In the genomic region with DNA sequence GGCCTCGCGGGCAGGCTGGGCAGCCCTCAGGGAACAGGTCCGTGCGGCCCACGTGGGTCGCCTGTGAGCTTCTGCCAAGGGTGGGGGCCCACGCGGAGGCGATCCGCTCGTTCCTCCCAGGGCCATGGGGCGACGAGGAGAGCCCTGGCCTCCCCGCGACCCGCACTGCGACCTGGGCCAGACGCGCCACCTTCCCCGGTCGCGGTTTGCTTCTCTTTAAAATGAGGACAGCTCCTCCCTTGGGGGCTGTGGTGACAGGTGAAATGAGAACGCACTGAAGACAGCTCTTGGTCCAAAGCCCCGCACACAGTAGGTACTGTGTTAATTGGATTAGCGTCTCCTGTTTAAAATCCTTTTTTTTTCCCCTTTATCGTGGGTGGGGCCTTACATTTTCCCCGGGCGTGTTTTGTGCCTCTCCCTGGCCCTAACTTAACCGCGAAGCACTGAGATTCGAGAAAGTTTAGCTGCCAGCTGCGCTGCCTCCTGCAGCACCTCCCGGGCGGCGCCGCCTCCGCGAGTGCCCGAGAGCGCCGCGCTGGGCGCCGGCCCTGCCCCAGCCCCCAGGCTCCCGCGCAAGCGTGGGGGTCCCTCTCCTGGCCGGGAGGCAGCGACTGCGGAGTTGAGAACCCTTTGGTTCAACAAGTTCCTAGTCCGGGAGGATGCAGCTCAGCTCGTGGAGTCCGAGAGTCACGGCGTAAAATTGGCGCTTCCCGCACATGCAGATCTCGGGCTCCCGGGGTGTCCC, we compare ENCODE assay signal across 8 cellular contexts. TPM values are rescaled to one million over a fixed set of nuclear protein-coding genes. Genes with fewer than 3 reads are reported as not detected.
DNase-seq lines count a peak whose midpoint lies in the region; ATAC-seq, FAIRE-seq and TF ChIP-seq lines count a peak whose summit lies in the region.

No MANE protein-coding gene starts in this region.

- TSS peak; percentile 6 for BruUV-seq in endothelial cell of umbilical vein (replicated peaks; lab: Mats Ljungman, UMichigan)

- peaks cover 3% of the 10 kb centered on the region for H3K9me3 ChIP-seq in MG63
- H3K9me3 ChIP-seq in endothelial cell of umbilical vein (replicated peaks; ENCODE audit: control insufficient read depth, insufficient read depth, low read length): no peaks in the 10 kb centered on the region
- no peaks in the 10 kb centered on the region for H3K9me3 ChIP-seq in mononuclear cell (ENCODE audit: low read depth, low read length)

- H3K27me3 ChIP-seq in MG63 (no peaks in the 10 kb centered on the region), endothelial cell of umbilical vein (ENCODE audit: control insufficient read depth in 2 of 2, insufficient read depth in 2 of 2, low read length in 2 of 2) (no peaks in the 10 kb centered on the region), mononuclear cell (ENCODE audit: insufficient read depth, low read length) (no peaks in the 10 kb centered on the region)

- H3K27me3 Mint-ChIP-seq in activated CD4-positive, alpha-beta memory T cell treated with anti-CD3 and anti-CD28 coated beads, Interleukin-2, amount 10 ng/mL, durations not matched to agents 7 days and 5 days: no peaks in the 10 kb centered on the region

- peak; percentile 79 for FAIRE-seq in endothelial cell of umbilical vein (lab: Jason Lieb, UNC)

- CTCF ChIA-PET in activated CD4-positive, alpha-beta memory T cell treated with anti-CD3 and anti-CD28 coated beads, Interleukin-2, amount 10 ng/mL, durations not matched to agents 7 days and 5 days (lab: Charles Lee): interaction anchor here (0.7 to 9.3 kb wide), 16 partner anchors 9 to 829 kb away, joined by 3 to 138 read pairs (median 4); a partner anchor contains a TSS
- CTCF ChIA-PET in endothelial cell of umbilical vein (lab: Charles Lee): interaction anchor here (0.8 to 8.4 kb wide), 29 partner anchors 9 to 231 kb away, joined by 3 to 142 read pairs (median 5); no protein-coding TSS in a partner anchor

- peaks cover 52% of the 10 kb centered on the region for H3K79me2 ChIP-seq in endothelial cell of umbilical vein (ENCODE audit: control insufficient read depth, insufficient read depth, low read length)

- no peaks in the 10 kb centered on the region for H3K36me3 Mint-ChIP-seq in activated CD4-positive, alpha-beta memory T cell treated with anti-CD3 and anti-CD28 coated beads, Interleukin-2, amount 10 ng/mL, durations not matched to agents 7 days and 5 days (ENCODE audit: low read depth)

- H3K27ac ChIP-seq in endothelial cell of umbilical vein (ENCODE audit: insufficient read depth, low read depth, low read length) (no peak overlapping the region), substantia nigra (ENCODE audit: low read depth, low read length, poor library complexity, severe bottlenecking) (peak overlapping the region; percentile 61)

- H3K4me1 ChIP-seq in endothelial cell of umbilical vein (ENCODE audit: control insufficient read depth, extremely low read depth, insufficient read depth, low read length) (peaks cover 12% of the 10 kb centered on the region), mononuclear cell (ENCODE audit: insufficient read depth, low read length) (peaks cover 69% of the 10 kb centered on the region)

- peak overlapping the region; percentile 40 for H2AFZ ChIP-seq in endothelial cell of umbilical vein (ENCODE audit: low read depth, low read length)

- H3K9me1 ChIP-seq in endothelial cell of umbilical vein (replicated peaks; ENCODE audit: control insufficient read depth, extremely low read depth, insufficient read depth, low read length): no peaks in the 10 kb centered on the region

- peaks cover 69% of the 10 kb centered on the region for H3K4me1 Mint-ChIP-seq in activated CD4-positive, alpha-beta memory T cell treated with anti-CD3 and anti-CD28 coated beads, Interleukin-2, amount 10 ng/mL, durations not matched to agents 7 days and 5 days

- peak overlapping the region; percentile 98 for H3K4me3 Mint-ChIP-seq in activated CD4-positive, alpha-beta memory T cell treated with anti-CD3 and anti-CD28 coated beads, Interleukin-2, amount 10 ng/mL, durations not matched to agents 7 days and 5 days

- dilution Hi-C loops in endothelial cell of umbilical vein (cut with MboI; ENCODE audit: extremely low pct_ligation_motif_present, low sequenced_read_pairs): no loop called here

- H3K9me3 Mint-ChIP-seq in activated CD4-positive, alpha-beta memory T cell treated with anti-CD3 and anti-CD28 coated beads, Interleukin-2, amount 10 ng/mL, durations not matched to agents 7 days and 5 days: no peaks in the 10 kb centered on the region

- peak overlapping the region; percentile 81 for H3K4me2 ChIP-seq in endothelial cell of umbilical vein (ENCODE audit: insufficient read depth, low read length)

- peak; percentile 31 to 42 for TF ChIP-seq CTCF in endothelial cell of umbilical vein (IDR thresholded peaks at IDR 0.05; ENCODE audit: extremely low read depth in 1 of 2, insufficient read depth in 1 of 2, low read depth in 1 of 2, low read length in 2 of 2)

- TF ChIP-seq POLR2A in endothelial cell of umbilical vein (IDR thresholded peaks at IDR 0.05; ENCODE audit: low read depth, low read length): no peak

- peak overlapping the region; percentile 64 for H3K9ac ChIP-seq in endothelial cell of umbilical vein (replicated peaks; ENCODE audit: extremely low read depth, insufficient read depth, low read length)

- intact Hi-C loops in endothelial cell of umbilical vein (cut with micrococcal nuclease): loop anchor here (1.0 to 2.0 kb wide), 3 partner anchors 20 to 181 kb away; partner anchors contain the start of gene RRM2

- H3K36me3 ChIP-seq in MG63 (peaks cover 23% of the 10 kb centered on the region), endothelial cell of umbilical vein (ENCODE audit: control insufficient read depth in 2 of 2, extremely low read depth in 1 of 2, insufficient read depth in 2 of 2, low read length in 2 of 2) (no peaks in the 10 kb centered on the region)

- H3K27ac Mint-ChIP-seq in activated CD4-positive, alpha-beta memory T cell treated with anti-CD3 and anti-CD28 coated beads, Interleukin-2, amount 10 ng/mL, durations not matched to agents 7 days and 5 days: peak overlapping the region; percentile 67

- POLR2A ChIA-PET in activated CD4-positive, alpha-beta memory T cell treated with anti-CD3 and anti-CD28 coated beads, Interleukin-2, amount 10 ng/mL, durations not matched to agents 7 days and 5 days (lab: Charles Lee): interaction anchor here (0.8 to 6.9 kb wide), 17 partner anchors 20 to 881 kb away, joined by 3 to 109 read pairs (median 4); partner anchors contain the start of genes CPSF3, ITGB1BP1, ODC1 and RRM2
- POLR2A ChIA-PET in endothelial cell of umbilical vein (lab: Charles Lee): interaction anchor here (0.6 to 1.1 kb wide), 3 partner anchors 20 to 1392 kb away, joined by 3 to 4 read pairs (median 4); no protein-coding TSS in a partner anchor

- DNase-seq in AG08395 (ENCODE audit: low spot score) (peak; percentile 50), MG63 (peak; percentile 54), endothelial cell of umbilical vein (ENCODE audit: low read depth, low spot score) (peak; percentile 63), substantia nigra (lab: John Stamatoyannopoulos, UW) (peak in 29 of 49 donors; percentile 14 to 70 (median 46))
- DNase-seq in activated CD4-positive, alpha-beta memory T cell treated with anti-CD3 and anti-CD28 coated beads, Interleukin-2, amount 10 ng/mL, durations not matched to agents 7 days and 5 days: peak; percentile 55

- peak; percentile 20 for ATAC-seq in GM19043 (IDR thresholded peaks at IDR 0.05; ENCODE audit: low read depth, unreplicated experiment)
- ATAC-seq in GM21515 (IDR thresholded peaks at IDR 0.05; ENCODE audit: unreplicated experiment): no peak

- H3K4me3 ChIP-seq in MG63 (peak overlapping the region; percentile 87), endothelial cell of umbilical vein (replicated peaks in 1 of 3; ENCODE audit: insufficient read depth in 1 of 3, low read depth in 1 of 3, low read length in 3 of 3) (peak overlapping the region; percentile 67 to 78 (median 72)), mononuclear cell (ENCODE audit: low read length) (peak overlapping the region; percentile 80)

- H4K20me1 ChIP-seq in endothelial cell of umbilical vein (replicated peaks; ENCODE audit: control insufficient read depth, extremely low read depth, insufficient read depth, low read length): no peaks in the 10 kb centered on the region

TF ChIP-seq in endothelial cell of umbilical vein, 7 proteins besides CTCF, POLR2A, EP300 and RAD21:
- no peak for TF ChIP-seq JUN (IDR thresholded peaks at IDR 0.05; ENCODE audit: borderline replicate concordance, insufficient read depth, insufficient read length, low read depth)
- no peak for TF ChIP-seq EZH2 (IDR thresholded peaks at IDR 0.05; ENCODE audit: borderline replicate concordance, low read depth, low read length, severe bottlenecking)
- TF ChIP-seq, protein P1, sequence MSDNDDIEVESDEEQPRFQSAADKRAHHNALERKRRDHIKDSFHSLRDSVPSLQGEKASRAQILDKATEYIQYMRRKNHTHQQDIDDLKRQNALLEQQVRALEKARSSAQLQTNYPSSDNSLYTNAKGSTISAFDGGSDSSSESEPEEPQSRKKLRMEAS (IDR thresholded peaks at IDR 0.05; ENCODE audit: insufficient read depth, insufficient read length): no peak
- TF ChIP-seq MYC (IDR thresholded peaks at IDR 0.05; ENCODE audit: low read depth, low read length): no peak
- no peak for TF ChIP-seq POLR2AphosphoS5 (IDR thresholded peaks at IDR 0.05; ENCODE audit: insufficient read depth, low read depth, low read length)
- no peak for TF ChIP-seq FOS (IDR thresholded peaks at IDR 0.05; ENCODE audit: borderline replicate concordance, insufficient read depth, low read length)
- no peak for TF ChIP-seq GATA2 (IDR thresholded peaks at IDR 0.05; ENCODE audit: insufficient read depth, insufficient read length, low read depth, low read length)

RNA-seq across cellular contexts. Expression of gene HPCAL1, which starts 1.1 kb away (rescaled TPM):
- total RNA-seq in MG63 (2014; rRNA removed; shearing (Covaris generic); ENCODE audit: low replicate concordance): 101 and 159 TPM in 2 replicates
- 10 to 100 TPM; 70.0 to 71.4 TPM for total RNA-seq in activated CD4-positive, alpha-beta memory T cell treated with anti-CD3 and anti-CD28 coated beads, Interleukin-2, amount 10 ng/mL, durations not matched to agents 7 days and 5 days
- total RNA-seq in endothelial cell of umbilical vein (68.1 and 77.4 TPM in 2 replicates), mononuclear cell (34.7 TPM)
- polyA plus RNA-seq in endothelial cell of umbilical vein: 56.5 and 67.3 TPM in 2 replicates
- polyA plus RNA-seq in endothelial cell of umbilical vein (2011; cell fraction: cytosol; rRNA removed): 40.8 and 44.2 TPM in 2 replicates
- 34.7 and 39.6 TPM in 2 replicates for polyA plus RNA-seq in endothelial cell of umbilical vein (2011; cell fraction: nucleus; rRNA removed)
- polyA plus RNA-seq in endothelial cell of umbilical vein (2012): 79.1 and 104 TPM in 2 replicates
- 17.4 and 19.0 TPM in 2 replicates for polyA minus RNA-seq in endothelial cell of umbilical vein
- polyA minus RNA-seq in endothelial cell of umbilical vein (2011; cell fraction: cytosol; rRNA and poly(A)+ RNA removed): 48.7 TPM
- polyA minus RNA-seq in endothelial cell of umbilical vein (2011; cell fraction: nucleus; rRNA and poly(A)+ RNA removed): 8.8 and 14.8 TPM in 2 replicates
